In genomic region chr2:163467206-163467605, GRCh38 we compare ENCODE assay signal across 21 cellular contexts.
DNase-seq lines count a peak whose midpoint lies in the region; ATAC-seq, FAIRE-seq and TF ChIP-seq lines count a peak whose summit lies in the region.
"Had no signal": no experiment of that assay in that cellular context is flagged by ENCODE, and none has a peak within 500 bp of the region (broad histone marks: within the 10 kb centered on the region; RNA-seq: fewer than 3 reads in every experiment).

No MANE protein-coding gene starts in this region.

- TF ChIP-seq POLR2A in GM12878 (IDR thresholded peaks at IDR 0.05; ENCODE audit: low read depth, low read length): no peak

- in situ Hi-C loops in GM12878 (cut with MboI): no loop called here

- CTCF ChIA-PET in GM12878 (lab: Yijun Ruan, JAX): no interaction called here

- FAIRE-seq in GM12878 (lab: Jason Lieb, UNC): peak; percentile 7
- FAIRE-seq: colon had no signal

- no peaks in the 10 kb centered on the region for H3K4me1 ChIP-seq in GM12878 (ENCODE audit: control insufficient read depth, insufficient read depth, low read length)
- H3K4me1 ChIP-seq in mesenchymal stem cell (ENCODE audit: control insufficient read depth, insufficient read depth, low read depth, low read length): no peaks in the 10 kb centered on the region
- H3K4me1 ChIP-seq: body of pancreas had no signal

- H3K36me3 ChIP-seq in GM12878 (ENCODE audit: control insufficient read depth in 2 of 2, insufficient read depth in 2 of 2, low read length in 1 of 2): no peaks in the 10 kb centered on the region
- H3K36me3 ChIP-seq in mesenchymal stem cell (ENCODE audit: control insufficient read depth in 1 of 2, insufficient read depth in 2 of 2, low read depth in 1 of 2, low read length in 2 of 2): no peaks in the 10 kb centered on the region
- H3K36me3 ChIP-seq: esophagus muscularis mucosa had no signal

- peak overlapping the region in 1 of 2 experiments; percentile 42 for H3K18ac ChIP-seq in mesenchymal stem cell (ENCODE audit: low read depth in 1 of 2, low read length in 2 of 2)

- SMC1A ChIA-PET in GM12878 (lab: Charles Lee; ENCODE audit: uncharacterized antibody, unreplicated experiment): no interaction called here

- H3K4me3 ChIP-seq in GM12878 (no peak overlapping the region), mesenchymal stem cell (ENCODE audit: insufficient read depth in 1 of 2, low read depth in 1 of 2, low read length in 2 of 2) (no peak overlapping the region)
- H3K4me3 ChIP-seq: body of pancreas, esophagus muscularis mucosa had no signal

- DNase-seq in ELR (ENCODE audit: low read depth) (peak; percentile 29), NCI-H2227 treated with DMSO at 0.1 percent for 48 hours (lab: John Stamatoyannopoulos, UW) (peak; percentile 67), GM12878 (ENCODE audit: low read depth, low spot score) (no peak), osteocyte (ENCODE audit: extremely low spot score, unreplicated experiment) (no peak), mesenchymal stem cell (no peak)
- DNase-seq in activated CD4-positive, CD25-positive, alpha-beta regulatory T cell (lab: John Stamatoyannopoulos, UW): no peak
- no peak for DNase-seq in stimulated activated CD4-positive, alpha-beta T cell treated with anti-CD3 and anti-CD28 coated beads, Interleukin-2, amount 100 ng/mL, for 24 hours
- DNase-seq: activated CD4-positive, alpha-beta T cell treated with anti-CD3 and anti-CD28 coated beads, Interleukin-2, amount 10 ng/mL, durations not matched to agents 24 days and 14 days; body of pancreas; DMS53; H9; MM.1S; NCI-H1694 treated with DMSO at 0.1 percent for 48 hours; NCI-H446 treated with DMSO at 0.1 percent for 48 hours; stimulated activated CD4-positive, alpha-beta T cell treated with anti-CD3 and anti-CD28 coated beads, Interleukin-4, amount 100 ng/mL, for 1 hour; stimulated activated naive CD4-positive, alpha-beta T cell; T-cell had no signal

- H3K4me2 ChIP-seq in GM12878 (ENCODE audit: control insufficient read depth, insufficient read depth) (no peak overlapping the region), mesenchymal stem cell (ENCODE audit: low read length, poor library complexity, severe bottlenecking) (no peak overlapping the region)

- TF ChIP-seq CTCF in GM12878 (IDR thresholded peaks at IDR 0.05 in 2 of 3, conservative IDR thresholded peaks at IDR 0.05 in 1 of 3; ENCODE audit: control insufficient read depth in 2 of 3, extremely low read depth in 1 of 3, insufficient read depth in 1 of 3, low read depth in 3 of 3, low read length in 3 of 3): no peak
- TF ChIP-seq CTCF in osteocyte (IDR thresholded peaks at IDR 0.05): no peak

- RAD21 ChIA-PET in GM12878 (lab: Charles Lee; ENCODE audit: unreplicated experiment): no interaction called here

- H2AFZ ChIP-seq in GM12878 (ENCODE audit: control insufficient read depth, low read depth, low read length): no peak overlapping the region
- H2AFZ ChIP-seq in mesenchymal stem cell (ENCODE audit: low read depth, low read length): no peak overlapping the region

- no peak overlapping the region for H2BK15ac ChIP-seq in mesenchymal stem cell (ENCODE audit: low read depth, poor library complexity, severe bottlenecking)

- no peaks in the 10 kb centered on the region for H3K36me3 Mint-ChIP-seq in osteocyte (ENCODE audit: unreplicated experiment)
- H3K36me3 Mint-ChIP-seq: activated naive CD8-positive, alpha-beta T cell; T-cell had no signal

- no peak overlapping the region for H4K8ac ChIP-seq in mesenchymal stem cell (ENCODE audit: low read length)

- H3K9ac ChIP-seq in GM12878 (ENCODE audit: control insufficient read depth, insufficient read depth, low read length) (no peak overlapping the region), mesenchymal stem cell (ENCODE audit: low read length) (no peak overlapping the region)

- peak overlapping the region in 1 of 2 experiments; percentile 61 for H2BK12ac ChIP-seq in mesenchymal stem cell (ENCODE audit: low read length in 2 of 2)

- no peaks in the 10 kb centered on the region for H3K9me3 Mint-ChIP-seq in osteocyte (ENCODE audit: unreplicated experiment)
- H3K9me3 Mint-ChIP-seq: activated CD4-positive, alpha-beta T cell treated with anti-CD3 and anti-CD28 coated beads, Interleukin-2, amount 10 ng/mL, durations not matched to agents 24 days and 14 days; H9 had no signal

- no peak for TF ChIP-seq EP300 in GM12878 (IDR thresholded peaks at IDR 0.05; ENCODE audit: borderline replicate concordance in 1 of 2, control insufficient read depth in 1 of 2, low read depth in 2 of 2, low read length in 2 of 2)

- BruUV-seq in GM12878 (replicated peaks; lab: Mats Ljungman, UMichigan): no TSS peak

- no peaks in the 10 kb centered on the region for H4K20me1 ChIP-seq in GM12878 (ENCODE audit: control insufficient read depth, insufficient read depth)

- no peak overlapping the region for H4K91ac ChIP-seq in mesenchymal stem cell (ENCODE audit: low read length)

- no peaks in the 10 kb centered on the region for H3K79me1 ChIP-seq in mesenchymal stem cell (replicated peaks; ENCODE audit: low read length, poor library complexity, severe bottlenecking)

- no peaks in the 10 kb centered on the region for H3K27me3 Mint-ChIP-seq in osteocyte (ENCODE audit: unreplicated experiment)
- H3K27me3 Mint-ChIP-seq: activated CD4-positive, alpha-beta T cell treated with anti-CD3 and anti-CD28 coated beads, Interleukin-2, amount 10 ng/mL, durations not matched to agents 24 days and 14 days; activated naive CD8-positive, alpha-beta T cell; T-cell had no signal

- H3K79me2 ChIP-seq in GM12878 (ENCODE audit: control insufficient read depth, insufficient read depth, low read length): no peaks in the 10 kb centered on the region

- no peak overlapping the region for H3K14ac ChIP-seq in mesenchymal stem cell (ENCODE audit: low read length in 2 of 2)

- ATAC-seq in GM12878: no peak
- no peak for ATAC-seq in HG03097 (IDR thresholded peaks at IDR 0.05; ENCODE audit: low FRiP score, unreplicated experiment)
- ATAC-seq: body of pancreas, T-cell had no signal

- H3K4me3 Mint-ChIP-seq in osteocyte (ENCODE audit: unreplicated experiment): peak overlapping the region; percentile 59
- H3K4me3 Mint-ChIP-seq: activated CD4-positive, alpha-beta T cell treated with anti-CD3 and anti-CD28 coated beads, Interleukin-2, amount 10 ng/mL, durations not matched to agents 24 days and 14 days; activated naive CD8-positive, alpha-beta T cell; H9; T-cell had no signal

- no peak overlapping the region for H2AK5ac ChIP-seq in mesenchymal stem cell (ENCODE audit: low read length, severe bottlenecking)

- WGBS in GM12878 (ENCODE audit: insufficient coverage, insufficient replicate concordance, low lambda C conversion rate, missing lambda C conversion rate): 21% methylated on average over 10 of the region's 10 CpGs
- WGBS in mesenchymal stem cell: 93% methylated on average over 7 of the region's 10 CpGs

- no peak overlapping the region for H2BK120ac ChIP-seq in mesenchymal stem cell (ENCODE audit: low read depth, low read length)

- peak overlapping the region; percentile 35 for H3K27ac Mint-ChIP-seq in osteocyte (ENCODE audit: unreplicated experiment)
- H3K27ac Mint-ChIP-seq: activated CD4-positive, alpha-beta T cell treated with anti-CD3 and anti-CD28 coated beads, Interleukin-2, amount 10 ng/mL, durations not matched to agents 24 days and 14 days; activated naive CD8-positive, alpha-beta T cell; H9; T-cell had no signal

- no peak overlapping the region for H3K23ac ChIP-seq in mesenchymal stem cell (ENCODE audit: low read length in 2 of 2)

- POLR2A ChIA-PET in GM12878 (lab: Charles Lee): no interaction called here

- H2BK5ac ChIP-seq in mesenchymal stem cell (ENCODE audit: low read depth, low read length, poor library complexity, severe bottlenecking): no peak overlapping the region

- intact Hi-C loops in GM12878 (cut with micrococcal nuclease; ENCODE audit: unreplicated experiment): no loop called here

- no peak overlapping the region for H3K4ac ChIP-seq in mesenchymal stem cell (ENCODE audit: low read depth in 1 of 2, low read length in 2 of 2)

- peaks cover 36% of the 10 kb centered on the region for H3K4me1 Mint-ChIP-seq in osteocyte (ENCODE audit: unreplicated experiment)
- H3K4me1 Mint-ChIP-seq: activated CD4-positive, alpha-beta T cell treated with anti-CD3 and anti-CD28 coated beads, Interleukin-2, amount 10 ng/mL, durations not matched to agents 24 days and 14 days; T-cell had no signal

- no peaks in the 10 kb centered on the region for H3K9me3 ChIP-seq in GM12878 (replicated peaks; ENCODE audit: control insufficient read depth, insufficient read depth, low read length)
- H3K9me3 ChIP-seq in mesenchymal stem cell (ENCODE audit: control insufficient read depth, low read length): no peaks in the 10 kb centered on the region
- H3K9me3 ChIP-seq: body of pancreas, esophagus muscularis mucosa had no signal

- TF ChIP-seq RAD21 in GM12878 (IDR thresholded peaks at IDR 0.05; ENCODE audit: insufficient read depth, low read depth, low read length): no peak

- no peak overlapping the region for H3K27ac ChIP-seq in GM12878 (ENCODE audit: control insufficient read depth, insufficient read depth)
- H3K27ac ChIP-seq in mesenchymal stem cell (ENCODE audit: low read length, poor library complexity, severe bottlenecking): no peak overlapping the region
- H3K27ac ChIP-seq: body of pancreas, esophagus muscularis mucosa had no signal

- H3K27me3 ChIP-seq in GM12878 (replicated peaks in 1 of 2; ENCODE audit: control insufficient read depth in 2 of 2, insufficient read depth in 2 of 2, low read length in 1 of 2) (no peaks in the 10 kb centered on the region), mesenchymal stem cell (ENCODE audit: control insufficient read depth in 1 of 2, insufficient read depth in 1 of 2, low read length in 2 of 2) (no peaks in the 10 kb centered on the region)
- H3K27me3 ChIP-seq: body of pancreas, esophagus muscularis mucosa had no signal

TF ChIP-seq in GM12878, 131 proteins besides CTCF, POLR2A, EP300 and RAD21:
- no peak for TF ChIP-seq SIN3A (IDR thresholded peaks at IDR 0.05; ENCODE audit: low read depth, low read length)
- no peak for TF ChIP-seq ZNF274 (IDR thresholded peaks at IDR 0.05; ENCODE audit: insufficient read depth, insufficient read length)
- no peak for TF ChIP-seq SMAD5 (IDR thresholded peaks at IDR 0.05; ENCODE audit: low read depth)
- no peak for TF ChIP-seq MXI1 (IDR thresholded peaks at IDR 0.05; ENCODE audit: low read depth, low read length)
- no peak for TF ChIP-seq BACH1 (IDR thresholded peaks at IDR 0.05; ENCODE audit: borderline replicate concordance)

Comparison
In these comparisons a context has a peak if more than half of its experiments do, and no peak if none do; other contexts are left out.
1. DNase-seq: peak in ELR (single experiment) and NCI-H2227 treated with DMSO at 0.1 percent for 48 hours (single experiment); none in GM12878 (single experiment), osteocyte (single experiment), activated CD4-positive, CD25-positive, alpha-beta regulatory T cell (0 of 4), stimulated activated CD4-positive, alpha-beta T cell treated with anti-CD3 and anti-CD28 coated beads, Interleukin-2, amount 100 ng/mL, for 24 hours (0 of 2) and mesenchymal stem cell (single experiment).